Comparison of ENCODE assay signal across 1 cellular context in genomic region chr14:22427771-22428228, GRCh38.
TF ChIP-seq lines count a peak whose summit lies in the region.

No MANE protein-coding gene starts in this region.

TF ChIP-seq in HepG2, 621 proteins besides CTCF, POLR2A, EP300 and RAD21 (continued from another document and continues in another):
- TF ChIP-seq KLF16 (CRISPR knock-in tag; IDR thresholded peaks at IDR 0.05) (peak in 1 of 2 experiments; percentile 56; a peak in 1 of 4 replicates), MXD4 (CRISPR knock-in tag; IDR thresholded peaks at IDR 0.05) (peak; percentile 42; the same call in 1 of the 2 replicates), FLYWCH1 (CRISPR knock-in tag; IDR thresholded peaks at IDR 0.05) (no peak), CCAR2 (optimal IDR thresholded peaks at IDR 0.05; ENCODE audit: low read depth, low read length) (peak; percentile 83), SOX5 (CRISPR knock-in tag; IDR thresholded peaks at IDR 0.05; ENCODE audit: borderline replicate concordance) (peak; percentile 84; the same call in 1 of the 2 replicates), THAP8 (CRISPR knock-in tag; IDR thresholded peaks at IDR 0.05; ENCODE audit: borderline replicate concordance) (no peak), PATZ1 (CRISPR knock-in tag; IDR thresholded peaks at IDR 0.05) (peak; percentile 67), ATF6 (CRISPR knock-in tag; conservative IDR thresholded peaks at IDR 0.05) (no peak), MYPOP (CRISPR knock-in tag; IDR thresholded peaks at IDR 0.05) (0 out of 2 replicates have a peak, but pooled peaks have one; percentile 31), TBL1XR1 (IDR thresholded peaks at IDR 0.05; ENCODE audit: borderline replicate concordance, low read length, partially characterized antibody) (peak; percentile 48), TARDBP (CRISPR knock-in tag; IDR thresholded peaks at IDR 0.05) (peak; percentile 65; the same call in 1 of the 2 replicates), TFDP2 (CRISPR knock-in tag; IDR thresholded peaks at IDR 0.05) (no peak), ZFP36L2 (CRISPR knock-in tag; IDR thresholded peaks at IDR 0.05) (no peak), RBAK (CRISPR knock-in tag; IDR thresholded peaks at IDR 0.05) (0 out of 2 replicates have a peak, but pooled peaks have one; percentile 62), ZNF280D (CRISPR knock-in tag; IDR thresholded peaks at IDR 0.05) (0 out of 2 replicates have a peak, but pooled peaks have one; percentile 19), KDM4B (CRISPR knock-in tag; IDR thresholded peaks at IDR 0.05) (no peak), ZNF609 (CRISPR knock-in tag; IDR thresholded peaks at IDR 0.05; ENCODE audit: borderline replicate concordance) (peak; percentile 63; the same call in 1 of the 2 replicates), ZNF768 (CRISPR knock-in tag; IDR thresholded peaks at IDR 0.05) (no peak), LCORL (IDR thresholded peaks at IDR 0.05) (no peak), LCORL (CRISPR knock-in tag; IDR thresholded peaks at IDR 0.05) (peak; percentile 66; the same call in 1 of the 2 replicates), ZNF543 (CRISPR knock-in tag; IDR thresholded peaks at IDR 0.05) (peak; percentile 73; the same call in 1 of the 2 replicates), ZBTB7A (CRISPR knock-in tag; IDR thresholded peaks at IDR 0.05) (no peak), HOXA3 (CRISPR knock-in tag; IDR thresholded peaks at IDR 0.05) (no peak), ZNF761 (CRISPR knock-in tag; conservative IDR thresholded peaks at IDR 0.05) (no peak), NFIC (IDR thresholded peaks at IDR 0.05; ENCODE audit: low read length) (no peak), CBX5 (CRISPR knock-in tag; IDR thresholded peaks at IDR 0.05; ENCODE audit: borderline replicate concordance) (peak; percentile 58; the same call in 1 of the 2 replicates), TRIM24 (CRISPR knock-in tag; IDR thresholded peaks at IDR 0.05) (peak; percentile 40; the same call in 1 of the 2 replicates), ZNF10 (CRISPR knock-in tag; IDR thresholded peaks at IDR 0.05; ENCODE audit: borderline replicate concordance, low read depth) (no peak), SALL1 (CRISPR knock-in tag; IDR thresholded peaks at IDR 0.05) (peak; percentile 25; the same call in 1 of the 2 replicates), SMC3 (IDR thresholded peaks at IDR 0.05; ENCODE audit: low read length) (peak; percentile 46; the same call in 1 of the 2 replicates), CSRNP1 (CRISPR knock-in tag; IDR thresholded peaks at IDR 0.05) (no peak), TBX2 (CRISPR knock-in tag; IDR thresholded peaks at IDR 0.05; ENCODE audit: borderline replicate concordance) (peak; percentile 61; the same call in 1 of the 2 replicates), ZNF124 (CRISPR knock-in tag; IDR thresholded peaks at IDR 0.05) (0 out of 2 replicates have a peak, but pooled peaks have one; percentile 48), MZF1 (CRISPR knock-in tag; IDR thresholded peaks at IDR 0.05; ENCODE audit: borderline replicate concordance) (no peak), PRDM10 (CRISPR knock-in tag; IDR thresholded peaks at IDR 0.05; ENCODE audit: low read depth) (peak; percentile 19; the same call in 1 of the 2 replicates), FOXK1 (CRISPR knock-in tag; IDR thresholded peaks at IDR 0.05; ENCODE audit: borderline replicate concordance, low read depth) (peak; percentile 44; the same call in 1 of the 2 replicates), ERF (CRISPR knock-in tag; IDR thresholded peaks at IDR 0.05) (0 out of 2 replicates have a peak, but pooled peaks have one; percentile 21)
